Comparison of ENCODE assay signal across 16 cellular contexts in genomic region chr2:862356-862687, GRCh38.
A peak's percentile ranks its signal among the peaks of the same experiment; 100 is the strongest.
DNase-seq lines count a peak whose midpoint lies in the region; ATAC-seq and TF ChIP-seq lines count a peak whose summit lies in the region.
"Had no signal": no experiment of that assay in that cellular context is flagged by ENCODE, and none has a peak within 500 bp of the region (broad histone marks: within the 10 kb centered on the region; RNA-seq: fewer than 3 reads in every experiment).

No MANE protein-coding gene starts in this region.

- peak; percentile 21 for ATAC-seq in sciatic nerve
- ATAC-seq: CD8-positive, alpha-beta T cell; GM23338; HepG2 had no signal

- H3K4me3 ChIP-seq in BLaER1 treated with 17β-estradiol and CSF1 and Interleukin-3, amounts not matched to agents 10 nM and 100 nM, result no peak overlapping the region
- H3K4me3 ChIP-seq in coronary artery, result no peak overlapping the region
- H3K4me3 ChIP-seq: GM23338 had no signal

- H3K9me3 ChIP-seq in BLaER1 treated with 17β-estradiol and CSF1 and Interleukin-3, amounts not matched to agents 10 nM and 100 nM (replicated peaks in 1 of 11), result peaks cover 0 to 4% (median 2%) of the 10 kb centered on the region in 11 experiments; a peak in 11 of 22 replicates

- peaks cover 0 to 16% (median 0%) of the 10 kb centered on the region in 11 experiments; a peak in 8 of 22 replicates for H3K27me3 ChIP-seq in BLaER1 treated with 17β-estradiol and CSF1 and Interleukin-3, amounts not matched to agents 10 nM and 100 nM

- peaks cover 77% of the 10 kb centered on the region for H3K4me1 Mint-ChIP-seq in nephron
- H3K4me1 Mint-ChIP-seq: B cell had no signal

- no peak for TF ChIP-seq CTCF in coronary artery (IDR thresholded peaks at IDR 0.05)
- no peak for TF ChIP-seq CTCF in nephron (IDR thresholded peaks at IDR 0.05; ENCODE audit: unreplicated experiment in 3 of 3)

- DNase-seq in coronary artery (ENCODE audit: low spot score), result peak; percentile 57
- DNase-seq in sciatic nerve (ENCODE audit: low spot score), result no peak
- no peak for DNase-seq in islet precursor cell
- no peak for DNase-seq in activated T-cell treated with anti-CD3 and anti-CD28 coated beads, Interleukin-2, amount 50 U/mL, for 48 hours
- DNase-seq in stimulated activated CD4-positive, alpha-beta T cell treated with anti-CD3 and anti-CD28 coated beads, Interleukin-2, amount 100 ng/mL, for 24 hours, result no peak
- DNase-seq: COR-L47, DMS153, GDM1 had no signal

- H3K36me3 ChIP-seq in BLaER1 treated with 17β-estradiol and CSF1 and Interleukin-3, amounts not matched to agents 10 nM and 100 nM, result no peaks in the 10 kb centered on the region

- no peak overlapping the region for H3K27ac ChIP-seq in BLaER1 treated with 17β-estradiol and CSF1 and Interleukin-3, amounts not matched to agents 10 nM and 100 nM
- no peak overlapping the region for H3K27ac ChIP-seq in coronary artery

- peak overlapping the region in 2 of 3 experiments; percentile 68 to 69 for H3K27ac Mint-ChIP-seq in nephron
- H3K27ac Mint-ChIP-seq: B cell; CD14-positive monocyte; CD8-positive, alpha-beta T cell; GM23338; H9 had no signal

- intact Hi-C loops in sciatic nerve (cut with DNase I), result no loop called here

- H3K4me1 ChIP-seq in BLaER1 treated with 17β-estradiol and CSF1 and Interleukin-3, amounts not matched to agents 10 nM and 100 nM, result peaks cover 0 to 54% (median 45%) of the 10 kb centered on the region in 10 experiments; a peak in 17 of 20 replicates

- peaks cover 31% of the 10 kb centered on the region for H3K27me3 Mint-ChIP-seq in nephron (ENCODE audit: low read depth)

- H3K9me3 Mint-ChIP-seq in nephron, result no peaks in the 10 kb centered on the region
- H3K9me3 Mint-ChIP-seq: CD8-positive, alpha-beta T cell; GM23338; H9 had no signal

- H4K20me1 ChIP-seq in BLaER1 treated with 17β-estradiol and CSF1 and Interleukin-3, amounts not matched to agents 10 nM and 100 nM, result no peaks in the 10 kb centered on the region

- H3K9ac ChIP-seq in BLaER1 treated with 17β-estradiol and CSF1 and Interleukin-3, amounts not matched to agents 10 nM and 100 nM, result no peak overlapping the region

- no peak overlapping the region for H3K4me3 Mint-ChIP-seq in nephron
- H3K4me3 Mint-ChIP-seq: B cell; CD14-positive monocyte; CD8-positive, alpha-beta T cell; GM23338; H9 had no signal

- H3K4me2 ChIP-seq in BLaER1 treated with 17β-estradiol and CSF1 and Interleukin-3, amounts not matched to agents 10 nM and 100 nM, result peak overlapping the region; percentile 23 to 81 (median 66); a peak in 17 of 22 replicates
- H3K4me2 ChIP-seq: GM23338 had no signal

- no peaks in the 10 kb centered on the region for H3K36me3 Mint-ChIP-seq in nephron (ENCODE audit: low read depth)
- H3K36me3 Mint-ChIP-seq: CD14-positive monocyte; CD8-positive, alpha-beta T cell had no signal
